Comparison of ENCODE assay signal across 1 cellular context in genomic region chr1:112982328-112982727, GRCh38.
TF ChIP-seq lines count a peak whose summit lies in the region.

No MANE protein-coding gene starts in this region.

TF ChIP-seq in A549, 52 proteins besides CTCF, POLR2A, EP300 and RAD21:
- TF ChIP-seq JUNB (IDR thresholded peaks at IDR 0.05) (no peak), MAFK (IDR thresholded peaks at IDR 0.05; ENCODE audit: partially characterized antibody) (peak; percentile 54)
